1 cellular context compared by ENCODE assay signal in genomic region chr7:1026721-1027151, GRCh38.
TF ChIP-seq lines count a peak whose summit lies in the region.

No MANE protein-coding gene starts in this region.

TF ChIP-seq in HepG2, 621 proteins besides CTCF, POLR2A, EP300 and RAD21 (continued from another document):
- TF ChIP-seq EHMT2 (IDR thresholded peaks at IDR 0.05; ENCODE audit: borderline replicate concordance, low read depth, low read length) (no peak), KMT2A (CRISPR knock-in tag; IDR thresholded peaks at IDR 0.05) (no peak)
